In genomic region chr10:90927293-90927692, GRCh38 we compare ENCODE assay signal across 9 cellular contexts. TPM values are rescaled to one million over a fixed set of nuclear protein-coding genes. Genes with fewer than 3 reads are reported as not detected.
"Had no signal": no experiment of that assay in that cellular context is flagged by ENCODE, and none has a peak within 500 bp of the region (broad histone marks: within the 10 kb centered on the region; RNA-seq: fewer than 3 reads in every experiment).

No MANE protein-coding gene starts in this region.

- H3K36me3 Mint-ChIP-seq: IgD-negative memory B cell had no signal

- H3K9ac ChIP-seq: GM23248 had no signal

- H3K27ac Mint-ChIP-seq: HFFc6, IgD-negative memory B cell had no signal

- ATAC-seq: HCT116 had no signal

- FAIRE-seq: HTR-8/SVneo had no signal

- H3K9me3 Mint-ChIP-seq: HFFc6, IgD-negative memory B cell had no signal

- H2AFZ ChIP-seq: GM23248 had no signal

- H3K4me3 Mint-ChIP-seq: HFFc6, IgD-negative memory B cell had no signal

- H3K36me3 ChIP-seq: HAP-1 had no signal

- H3K27ac ChIP-seq: GM23248 had no signal

- DNase-seq: GM23248, H7, HFFc6, KBM-7 had no signal

- H3K9me3 ChIP-seq: HAP-1 had no signal

- H3K4me1 Mint-ChIP-seq: IgD-negative memory B cell had no signal

- H3K4me3 ChIP-seq: GM23248, HAP-1 had no signal

RNA-seq across cellular contexts. Expression of gene ANKRD1, which starts 6.4 kb away (rescaled TPM):
- total RNA-seq: HT-29 had no signal
- polyA plus RNA-seq: IgD-negative memory B cell had no signal
